8 cellular contexts compared by ENCODE assay signal in the genomic region with DNA sequence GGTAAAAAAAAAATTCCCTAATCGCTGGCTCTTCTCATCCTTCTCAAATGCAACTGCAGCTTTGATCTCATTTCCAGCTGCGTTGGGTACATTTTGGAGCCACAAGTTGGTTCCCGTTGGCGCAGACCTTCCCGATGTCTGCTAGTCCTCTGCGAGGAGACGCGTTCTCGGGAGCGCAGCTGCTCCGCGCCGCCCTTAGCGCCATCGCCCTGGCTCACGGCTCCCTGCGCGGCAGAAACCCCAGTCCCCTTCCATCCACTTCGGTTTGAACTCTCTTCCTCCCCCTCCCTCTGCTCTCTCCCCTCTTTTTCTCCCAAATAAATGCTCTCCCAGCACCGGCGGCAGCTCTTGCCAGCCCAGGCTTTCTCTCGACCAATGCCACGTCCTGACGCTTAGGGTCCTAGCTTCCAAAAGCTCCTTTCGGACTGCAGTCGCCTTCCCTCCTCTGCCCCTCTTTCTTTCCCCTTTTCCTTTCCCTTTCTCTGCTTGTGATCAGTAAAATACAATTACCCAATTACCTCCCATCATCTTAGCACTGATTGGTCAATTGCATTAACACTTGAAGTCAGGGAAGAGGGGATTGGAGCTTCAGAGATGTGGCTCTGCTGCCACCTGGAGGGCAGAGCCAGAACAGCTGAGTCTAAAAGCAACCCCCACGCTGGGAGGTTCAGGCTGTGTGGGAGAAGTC.
DNase-seq lines count a peak whose midpoint lies in the region; ATAC-seq and TF ChIP-seq lines count a peak whose summit lies in the region.

No MANE protein-coding gene starts in this region.

- TF ChIP-seq CTCF in HEK293 (tag by site-specific recombination; IDR thresholded peaks at IDR 0.05): no peak
- peak; percentile 84 for TF ChIP-seq CTCF in coronary artery (IDR thresholded peaks at IDR 0.05)

- no peaks in the 10 kb centered on the region for H3K4me1 ChIP-seq in HEK293 (ENCODE audit: control insufficient read depth, insufficient read depth, low read length)

- POLR2A ChIA-PET in HEK293 (lab: Yijun Ruan, JAX): no interaction called here

- intact Hi-C loops in Right ventricle myocardium inferior (cut with DNase I): no loop called here
- intact Hi-C loops in cardiac septum (cut with DNase I): loop anchor here (10.0 kb wide), 1 partner anchor 159 kb away; no protein-coding TSS in a partner anchor

- DNase-seq in Right ventricle myocardium inferior (ENCODE audit: missing footprints) (peak; percentile 74), cardiac septum (ENCODE audit: low spot score) (no peak), M059J (ENCODE audit: low read depth) (peak; percentile 81), coronary artery (ENCODE audit: low spot score) (peak; percentile 79), kidney tubule cell (ENCODE audit: low spot score) (peak; percentile 89)
- DNase-seq in stimulated activated CD4-positive, alpha-beta T cell treated with anti-CD3 and anti-CD28 coated beads, Interleukin-2, amount 100 ng/mL, for 24 hours: peak; percentile 23 to 49

- CTCF ChIA-PET in HEK293 (lab: Yijun Ruan, JAX): interaction anchor here (0.5 to 2.1 kb wide), 19 partner anchors 9 to 1503 kb away, joined by 3 to 14 read pairs (median 3); no protein-coding TSS in a partner anchor

- H3K36me3 ChIP-seq in HEK293 (ENCODE audit: control insufficient read depth in 2 of 2, insufficient read depth in 1 of 2, low read length in 2 of 2): no peaks in the 10 kb centered on the region

- H3K9me3 ChIP-seq in HEK293 (ENCODE audit: control insufficient read depth, insufficient read depth, low read depth, low read length): no peaks in the 10 kb centered on the region

- H3K27ac ChIP-seq in HEK293 (ENCODE audit: extremely low read depth, low read depth, low read length) (no peak overlapping the region), coronary artery (peak overlapping the region; percentile 38 to 62)

- ATAC-seq in Right ventricle myocardium inferior (peak; percentile 90), SK-N-SH treated with all-trans-retinoic acid at 6 μM for 48 hours (peak; percentile 95)

- H3K4me3 ChIP-seq in HEK293 (ENCODE audit: low read depth, low read length) (peak overlapping the region; percentile 50), coronary artery (peak overlapping the region; percentile 68)

TF ChIP-seq in HEK293, 187 proteins besides CTCF, POLR2A, EP300 and RAD21:
- no peak for TF ChIP-seq ZNF350 (tag by site-specific recombination; IDR thresholded peaks at IDR 0.05)
- TF ChIP-seq, protein P1, sequence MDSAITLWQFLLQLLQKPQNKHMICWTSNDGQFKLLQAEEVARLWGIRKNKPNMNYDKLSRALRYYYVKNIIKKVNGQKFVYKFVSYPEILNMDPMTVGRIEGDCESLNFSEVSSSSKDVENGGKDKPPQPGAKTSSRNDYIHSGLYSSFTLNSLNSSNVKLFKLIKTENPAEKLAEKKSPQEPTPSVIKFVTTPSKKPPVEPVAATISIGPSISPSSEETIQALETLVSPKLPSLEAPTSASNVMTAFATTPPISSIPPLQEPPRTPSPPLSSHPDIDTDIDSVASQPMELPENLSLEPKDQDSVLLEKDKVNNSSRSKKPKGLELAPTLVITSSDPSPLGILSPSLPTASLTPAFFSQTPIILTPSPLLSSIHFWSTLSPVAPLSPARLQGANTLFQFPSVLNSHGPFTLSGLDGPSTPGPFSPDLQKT (IDR thresholded peaks at IDR 0.05; ENCODE audit: borderline replicate concordance, low read depth, low read length): no peak
- no peak for TF ChIP-seq ZBTB20 (tag by site-specific recombination; IDR thresholded peaks at IDR 0.05)
- TF ChIP-seq ZNF654 (tag by site-specific recombination; IDR thresholded peaks at IDR 0.05; ENCODE audit: low read depth): peak; percentile 46
- TF ChIP-seq SETDB1 (IDR thresholded peaks at IDR 0.05; ENCODE audit: insufficient read length, low read length): no peak
- TF ChIP-seq, protein P2, sequence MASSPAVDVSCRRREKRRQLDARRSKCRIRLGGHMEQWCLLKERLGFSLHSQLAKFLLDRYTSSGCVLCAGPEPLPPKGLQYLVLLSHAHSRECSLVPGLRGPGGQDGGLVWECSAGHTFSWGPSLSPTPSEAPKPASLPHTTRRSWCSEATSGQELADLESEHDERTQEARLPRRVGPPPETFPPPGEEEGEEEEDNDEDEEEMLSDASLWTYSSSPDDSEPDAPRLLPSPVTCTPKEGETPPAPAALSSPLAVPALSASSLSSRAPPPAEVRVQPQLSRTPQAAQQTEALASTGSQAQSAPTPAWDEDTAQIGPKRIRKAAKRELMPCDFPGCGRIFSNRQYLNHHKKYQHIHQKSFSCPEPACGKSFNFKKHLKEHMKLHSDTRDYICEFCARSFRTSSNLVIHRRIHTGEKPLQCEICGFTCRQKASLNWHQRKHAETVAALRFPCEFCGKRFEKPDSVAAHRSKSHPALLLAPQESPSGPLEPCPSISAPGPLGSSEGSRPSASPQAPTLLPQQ (tag by site-specific recombination; IDR thresholded peaks at IDR 0.05): no peak
- no peak for TF ChIP-seq YY2 (tag by site-specific recombination; IDR thresholded peaks at IDR 0.05)
- no peak for TF ChIP-seq ZFP69B (tag by site-specific recombination; IDR thresholded peaks at IDR 0.05)
- 0 out of 2 replicates have a peak, but pooled peaks have one; percentile 21 for TF ChIP-seq ZNF335 (tag by site-specific recombination; conservative IDR thresholded peaks at IDR 0.05)
- no peak for TF ChIP-seq ZNF341 (tag by site-specific recombination; IDR thresholded peaks at IDR 0.05; ENCODE audit: low read depth)
- no peak for TF ChIP-seq ZNF292 (tag by site-specific recombination; IDR thresholded peaks at IDR 0.05; ENCODE audit: borderline replicate concordance, low read depth)
- TF ChIP-seq MEIS1 (CRISPR knock-in tag; IDR thresholded peaks at IDR 0.05; ENCODE audit: borderline replicate concordance): no peak
- no peak for TF ChIP-seq KLF9 (tag by site-specific recombination; IDR thresholded peaks at IDR 0.05; ENCODE audit: low read depth)

TF ChIP-seq in SK-N-SH treated with all-trans-retinoic acid at 6 μM for 48 hours, 23 proteins besides CTCF, POLR2A, EP300 and RAD21:
- TF ChIP-seq, protein P3, sequence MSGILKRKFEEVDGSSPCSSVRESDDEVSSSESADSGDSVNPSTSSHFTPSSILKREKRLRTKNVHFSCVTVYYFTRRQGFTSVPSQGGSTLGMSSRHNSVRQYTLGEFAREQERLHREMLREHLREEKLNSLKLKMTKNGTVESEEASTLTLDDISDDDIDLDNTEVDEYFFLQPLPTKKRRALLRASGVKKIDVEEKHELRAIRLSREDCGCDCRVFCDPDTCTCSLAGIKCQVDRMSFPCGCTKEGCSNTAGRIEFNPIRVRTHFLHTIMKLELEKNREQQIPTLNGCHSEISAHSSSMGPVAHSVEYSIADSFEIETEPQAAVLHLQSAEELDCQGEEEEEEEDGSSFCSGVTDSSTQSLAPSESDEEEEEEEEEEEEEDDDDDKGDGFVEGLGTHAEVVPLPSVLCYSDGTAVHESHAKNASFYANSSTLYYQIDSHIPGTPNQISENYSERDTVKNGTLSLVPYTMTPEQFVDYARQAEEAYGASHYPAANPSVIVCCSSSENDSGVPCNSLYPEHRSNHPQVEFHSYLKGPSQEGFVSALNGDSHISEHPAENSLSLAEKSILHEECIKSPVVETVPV (CRISPR knock-in tag; IDR thresholded peaks at IDR 0.05): no peak
- TF ChIP-seq RARB (CRISPR knock-in tag; IDR thresholded peaks at IDR 0.05) (no peak), ZFP3 (CRISPR knock-in tag; IDR thresholded peaks at IDR 0.05) (no peak), CSDC2 (CRISPR knock-in tag; IDR thresholded peaks at IDR 0.05) (no peak), ZC3H10 (CRISPR knock-in tag; IDR thresholded peaks at IDR 0.05) (no peak), ZNF70 (CRISPR knock-in tag; IDR thresholded peaks at IDR 0.05) (no peak)
- TF ChIP-seq, protein P4, sequence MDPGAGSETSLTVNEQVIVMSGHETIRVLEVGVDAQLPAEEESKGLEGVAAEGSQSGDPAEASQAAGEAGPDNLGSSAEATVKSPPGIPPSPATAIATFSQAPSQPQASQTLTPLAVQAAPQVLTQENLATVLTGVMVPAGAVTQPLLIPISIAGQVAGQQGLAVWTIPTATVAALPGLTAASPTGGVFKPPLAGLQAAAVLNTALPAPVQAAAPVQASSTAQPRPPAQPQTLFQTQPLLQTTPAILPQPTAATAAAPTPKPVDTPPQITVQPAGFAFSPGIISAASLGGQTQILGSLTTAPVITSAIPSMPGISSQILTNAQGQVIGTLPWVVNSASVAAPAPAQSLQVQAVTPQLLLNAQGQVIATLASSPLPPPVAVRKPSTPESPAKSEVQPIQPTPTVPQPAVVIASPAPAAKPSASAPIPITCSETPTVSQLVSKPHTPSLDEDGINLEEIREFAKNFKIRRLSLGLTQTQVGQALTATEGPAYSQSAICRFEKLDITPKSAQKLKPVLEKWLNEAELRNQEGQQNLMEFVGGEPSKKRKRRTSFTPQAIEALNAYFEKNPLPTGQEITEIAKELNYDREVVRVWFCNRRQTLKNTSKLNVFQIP (CRISPR knock-in tag; IDR thresholded peaks at IDR 0.05; ENCODE audit: borderline replicate concordance, low read depth): no peak
TF ChIP-seq in SK-N-SH treated with all-trans-retinoic acid at 6 μM for 48 hours: peak in this region for 0.
